1 cellular context compared by ENCODE assay signal in the genomic region with DNA sequence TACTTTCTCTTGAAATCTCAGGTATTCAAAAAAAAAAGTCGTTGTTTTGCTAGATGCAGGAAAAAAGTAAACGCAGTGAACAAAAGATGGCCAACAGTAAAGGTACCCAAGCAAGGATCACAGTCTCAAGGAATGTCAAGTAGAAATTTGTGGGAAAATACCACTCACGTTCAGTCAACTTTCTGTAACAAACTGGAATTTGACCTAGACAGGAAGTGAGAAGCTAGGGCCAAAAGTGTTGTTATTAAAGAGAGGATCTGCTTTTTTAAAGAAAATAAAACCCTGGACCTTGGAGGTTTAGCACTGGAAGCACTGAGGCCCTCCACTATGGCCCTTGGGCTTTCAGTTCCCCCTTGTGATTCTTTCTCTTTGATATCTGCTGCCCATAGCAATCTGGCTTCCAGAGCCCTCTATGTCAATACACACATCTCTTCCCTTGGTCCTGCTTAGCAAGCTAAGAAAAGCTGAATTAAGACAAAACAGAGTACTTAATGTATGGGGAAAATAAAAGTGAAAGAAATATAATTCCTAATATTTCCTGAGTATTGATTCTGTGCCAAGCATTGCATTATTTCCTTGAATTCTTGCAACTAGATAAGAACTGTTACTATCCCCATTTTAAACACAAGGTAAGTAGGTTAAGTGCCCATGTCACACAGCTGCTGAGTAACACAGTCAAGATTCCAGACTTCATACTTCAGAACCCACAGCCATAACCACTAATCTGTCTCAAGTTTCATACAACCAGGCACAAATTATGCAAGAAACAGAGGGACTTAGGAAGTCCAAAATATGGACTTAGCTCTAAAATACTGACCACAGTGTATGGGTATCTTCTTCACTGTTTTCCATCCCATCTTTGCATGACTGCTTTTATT.
TF ChIP-seq lines count a peak whose summit lies in the region.

No MANE protein-coding gene starts in this region.

TF ChIP-seq in HCT116, 20 proteins besides CTCF, POLR2A, EP300 and RAD21 (continued from another document):
- TF ChIP-seq ZFX (IDR thresholded peaks at IDR 0.05) (no peak), CEBPB (IDR thresholded peaks at IDR 0.05; ENCODE audit: low read depth) (peak; percentile 25; the same call in 1 of the 2 replicates), SIN3A (IDR thresholded peaks at IDR 0.05; ENCODE audit: low read depth) (no peak), REST (IDR thresholded peaks at IDR 0.05; ENCODE audit: low read depth) (no peak), POLR2AphosphoS5 (IDR thresholded peaks at IDR 0.05; ENCODE audit: low read depth, low read length) (no peak)
- TF ChIP-seq, protein P1, sequence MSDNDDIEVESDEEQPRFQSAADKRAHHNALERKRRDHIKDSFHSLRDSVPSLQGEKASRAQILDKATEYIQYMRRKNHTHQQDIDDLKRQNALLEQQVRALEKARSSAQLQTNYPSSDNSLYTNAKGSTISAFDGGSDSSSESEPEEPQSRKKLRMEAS (IDR thresholded peaks at IDR 0.05): 0 out of 2 replicates have a peak, but pooled peaks have one; percentile 21
